Comparison of ENCODE assay signal across 23 cellular contexts in the genomic region with DNA sequence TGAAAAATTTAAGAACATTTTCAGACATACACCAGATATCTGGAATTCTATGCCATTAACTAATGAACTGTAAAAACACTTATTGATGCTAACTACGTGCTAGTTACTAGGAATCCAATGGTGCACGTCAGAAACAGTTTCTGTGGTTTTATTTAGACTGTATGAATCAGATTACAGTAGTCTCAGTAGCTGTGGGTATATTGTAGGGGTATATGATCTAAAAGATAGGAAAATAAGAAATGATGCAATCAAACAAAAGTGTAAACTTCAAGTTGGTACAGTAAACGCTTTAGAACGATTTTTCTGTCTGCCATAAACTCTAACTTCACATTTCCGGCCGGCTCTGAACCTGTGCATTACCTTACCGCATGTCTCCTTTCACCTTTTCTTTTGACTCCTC. TPM values are rescaled to one million over a fixed set of nuclear protein-coding genes. Genes with fewer than 3 reads are reported as not detected.
DNase-seq lines count a peak whose midpoint lies in the region; ATAC-seq, FAIRE-seq and TF ChIP-seq lines count a peak whose summit lies in the region.
"Had no signal": no experiment of that assay in that cellular context is flagged by ENCODE, and none has a peak within 500 bp of the region (broad histone marks: within the 10 kb centered on the region; RNA-seq: fewer than 3 reads in every experiment).

No MANE protein-coding gene starts in this region.

- CTCF ChIA-PET in HepG2 (lab: Yijun Ruan, JAX; ENCODE audit: low intra/inter-chr PET ratio, low total read pairs) (no interaction called here), H1 (lab: Charles Lee; ENCODE audit: partially characterized antibody) (interaction anchor here (0.6 to 1.5 kb wide), 4 partner anchors 51 to 521 kb away, joined by 3 to 5 read pairs (median 4); no protein-coding TSS in a partner anchor)

- TF ChIP-seq POLR2A in HepG2 (IDR thresholded peaks at IDR 0.05; ENCODE audit: insufficient read depth in 1 of 2, low read depth in 2 of 2, low read length in 2 of 2) (no peak), right lobe of liver (IDR thresholded peaks at IDR 0.05) (no peak), H1 (IDR thresholded peaks at IDR 0.05; ENCODE audit: control extremely low read depth in 1 of 2, low read depth in 2 of 2, low read length in 2 of 2) (no peak)

- no peak overlapping the region for H3K4me2 ChIP-seq in HepG2 (ENCODE audit: low read depth, low read length)
- no peak overlapping the region for H3K4me2 ChIP-seq in H1 (ENCODE audit: insufficient read depth in 1 of 2, low read depth in 2 of 2, low read length in 2 of 2)

- in situ Hi-C loops in HepG2 (cut with HindIII; ENCODE audit: extremely low pct_ligation_motif_present, low pct_unique_long_range_greater_than_20kb): no loop called here

- H3K56ac ChIP-seq in H1 (replicated peaks; ENCODE audit: insufficient read length, low read depth, low read length): no peak overlapping the region

- H3K27ac ChIP-seq in HepG2 (ENCODE audit: extremely low read length, insufficient read depth, low read length): no peak overlapping the region
- no peak overlapping the region for H3K27ac ChIP-seq in right lobe of liver
- H3K27ac ChIP-seq in H1 (ENCODE audit: low read depth, low read length): no peak overlapping the region
- peak overlapping the region; percentile 52 for H3K27ac ChIP-seq in rectal smooth muscle tissue (ENCODE audit: low read depth, low read length)
- H3K27ac ChIP-seq: parathyroid adenoma, Peyer's patch had no signal

- no peak overlapping the region for H2BK15ac ChIP-seq in H1 (ENCODE audit: low read length)

- BruUV-seq in HepG2 (replicated peaks; lab: Mats Ljungman, UMichigan): no TSS peak

- peaks cover 23 to 38% of the 10 kb centered on the region in 2 donors for H3K27me3 Mint-ChIP-seq in natural killer cell treated with Interleukin-12 subunit alpha and Interleukin-12 subunit beta and Interleukin-15 and Interleukin-18, amount 100 ng/mL, for 72 hours

- TF ChIP-seq CTCF in HepG2 (CRISPR knock-in tag; IDR thresholded peaks at IDR 0.05) (no peak), right lobe of liver (IDR thresholded peaks at IDR 0.05) (no peak), H1 (IDR thresholded peaks at IDR 0.05; ENCODE audit: control extremely low read depth in 1 of 3, insufficient read depth in 1 of 3, low read depth in 1 of 3, low read length in 3 of 3) (no peak), GM10266 (IDR thresholded peaks at IDR 0.05; ENCODE audit: control insufficient read depth, insufficient read depth, low read depth, missing control alignments) (no peak)

- no peak for ATAC-seq in HepG2
- ATAC-seq in right lobe of liver: no peak
- ATAC-seq in natural killer cell treated with Interleukin-12 subunit alpha and Interleukin-12 subunit beta and Interleukin-15 and Interleukin-18, amount 100 ng/mL, for 72 hours: no peak
- ATAC-seq in HG02973 (IDR thresholded peaks at IDR 0.05; ENCODE audit: unreplicated experiment): no peak
- ATAC-seq: effector memory CD8-positive, alpha-beta T cell; HCT116; naive thymus-derived CD4-positive, alpha-beta T cell had no signal

- POLR2A ChIA-PET in HepG2 (lab: Yijun Ruan, JAX): no interaction called here
- POLR2A ChIA-PET in H1 (lab: Charles Lee; ENCODE audit: partially characterized antibody): no interaction called here

- H3K36me3 Mint-ChIP-seq in natural killer cell treated with Interleukin-12 subunit alpha and Interleukin-12 subunit beta and Interleukin-15 and Interleukin-18, amount 100 ng/mL, for 72 hours: no peaks in the 10 kb centered on the region
- H3K36me3 Mint-ChIP-seq: activated naive CD8-positive, alpha-beta T cell; CD4-positive, CD25-positive, alpha-beta regulatory T cell had no signal

- no peak overlapping the region for H2BK120ac ChIP-seq in H1 (replicated peaks; ENCODE audit: low read depth, low read length)

- FAIRE-seq in HepG2 (lab: Jason Lieb, UNC) (no peak), H1 (lab: Jason Lieb, UNC) (no peak)

- no peak overlapping the region for H2BK20ac ChIP-seq in H1 (ENCODE audit: low read length)

- H4K20me1 ChIP-seq in HepG2 (ENCODE audit: insufficient read depth, low read length) (no peaks in the 10 kb centered on the region), H1 (replicated peaks in 1 of 2; ENCODE audit: control insufficient read depth in 1 of 2, insufficient read depth in 2 of 2, low read length in 2 of 2) (no peaks in the 10 kb centered on the region)

- no peak overlapping the region for H3K9ac ChIP-seq in HepG2 (ENCODE audit: insufficient read depth, low read depth, low read length)
- H3K9ac ChIP-seq in H1 (replicated peaks in 1 of 4; ENCODE audit: extremely low read depth in 1 of 4, low read depth in 3 of 4, low read length in 3 of 4): no peak overlapping the region
- H3K9ac ChIP-seq in rectal smooth muscle tissue (ENCODE audit: low read length): no peak overlapping the region
- H3K9ac ChIP-seq: parathyroid adenoma had no signal

- H3K79me2 ChIP-seq in HepG2 (ENCODE audit: insufficient read depth, low read length): no peaks in the 10 kb centered on the region
- no peaks in the 10 kb centered on the region for H3K79me2 ChIP-seq in H1 (ENCODE audit: control insufficient read depth in 1 of 2, insufficient read depth in 2 of 2, low read length in 2 of 2)
- H3K79me2 ChIP-seq: parathyroid adenoma had no signal

- H3K4me1 Mint-ChIP-seq in natural killer cell treated with Interleukin-12 subunit alpha and Interleukin-12 subunit beta and Interleukin-15 and Interleukin-18, amount 100 ng/mL, for 72 hours (ENCODE audit: low read depth in 2 of 2): no peaks in the 10 kb centered on the region

- no peak overlapping the region for H3K14ac ChIP-seq in H1 (ENCODE audit: insufficient read length)

- no peak overlapping the region for H2BK5ac ChIP-seq in H1 (ENCODE audit: low read depth, low read length)

- no peak overlapping the region for H4K5ac ChIP-seq in H1 (ENCODE audit: insufficient read length, low read depth, low read length)

- peaks cover 0 to 25% of the 10 kb centered on the region in 2 experiments; a peak in 3 of 5 replicates for H3K27me3 ChIP-seq in HepG2 (ENCODE audit: control insufficient read depth in 1 of 2, insufficient read depth in 2 of 2, low read length in 2 of 2)
- no peaks in the 10 kb centered on the region for H3K27me3 ChIP-seq in right lobe of liver
- peaks cover 1 to 32% (median 26%) of the 10 kb centered on the region in 4 experiments for H3K27me3 ChIP-seq in H1 (replicated peaks in 1 of 4; ENCODE audit: control insufficient read depth in 3 of 4, extremely low read depth in 1 of 4, insufficient read depth in 3 of 4, low read length in 3 of 4)
- H3K27me3 ChIP-seq in rectal smooth muscle tissue (ENCODE audit: control insufficient read depth, insufficient read depth, low read length): no peaks in the 10 kb centered on the region
- H3K27me3 ChIP-seq: upper lobe of left lung had no signal

- H2AK5ac ChIP-seq in H1 (ENCODE audit: low read depth, low read length): no peak overlapping the region

- H3K18ac ChIP-seq in H1 (ENCODE audit: extremely low read depth, low read length): no peak overlapping the region

- H3K9me3 ChIP-seq in HepG2 (ENCODE audit: low read length): no peaks in the 10 kb centered on the region
- no peaks in the 10 kb centered on the region for H3K9me3 ChIP-seq in right lobe of liver
- H3K9me3 ChIP-seq in H1 (ENCODE audit: insufficient read depth in 2 of 2, low read depth in 1 of 2, low read length in 1 of 2): no peaks in the 10 kb centered on the region
- H3K9me3 ChIP-seq: Peyer's patch, upper lobe of left lung had no signal

- intact Hi-C loops in HepG2 (cut with micrococcal nuclease; ENCODE audit: unreplicated experiment): no loop called here
- intact Hi-C loops in right lobe of liver (cut with DNase I): no loop called here

- no peaks in the 10 kb centered on the region for H3K9me3 Mint-ChIP-seq in natural killer cell treated with Interleukin-12 subunit alpha and Interleukin-12 subunit beta and Interleukin-15 and Interleukin-18, amount 100 ng/mL, for 72 hours
- H3K9me3 Mint-ChIP-seq: activated CD4-positive, alpha-beta T cell treated with anti-CD3 and anti-CD28 coated beads, Interleukin-2, amount 10 ng/mL, durations not matched to agents 7 days and 5 days; activated T-helper 2 cell treated with anti-CD3 and anti-CD28 coated beads, Interferon-gamma antibody, Interleukin-2, Interleukin-4, amounts not matched to agents 10 μg/mL and 5 μg/mL and 100 μg/mL, durations not matched to agents 14 hours and 24 hours and 36 hours; T-helper 1 cell treated with Interleukin-12 subunit alpha and Interleukin-12 subunit beta and Interleukin-4 antibody, amounts not matched to agents 30 μg/mL and 1 μg/mL, for 36 hours had no signal

- H3K4me3 ChIP-seq in HepG2 (replicated peaks in 1 of 3; ENCODE audit: insufficient read depth in 1 of 3, low read depth in 2 of 3, low read length in 3 of 3) (no peak overlapping the region), right lobe of liver (peak overlapping the region in 1 of 3 donors; percentile 2), H1 (ENCODE audit: extremely low read depth in 1 of 4, insufficient read depth in 2 of 4, low read depth in 3 of 4, low read length in 4 of 4) (no peak overlapping the region), rectal smooth muscle tissue (ENCODE audit: low read length) (peak overlapping the region; percentile 41)

- H3K4me1 ChIP-seq in HepG2 (ENCODE audit: insufficient read depth, low read length): peaks cover 4% of the 10 kb centered on the region; the same call in 1 of the 2 replicates
- H3K4me1 ChIP-seq in right lobe of liver: peaks cover 0 to 11% (median 0%) of the 10 kb centered on the region in 4 donors
- no peaks in the 10 kb centered on the region for H3K4me1 ChIP-seq in H1 (replicated peaks in 1 of 4; ENCODE audit: control insufficient read depth in 3 of 4, insufficient read depth in 4 of 4, low read length in 3 of 4)
- no peaks in the 10 kb centered on the region for H3K4me1 ChIP-seq in rectal smooth muscle tissue (ENCODE audit: control insufficient read depth, insufficient read depth, low read length)
- H3K4me1 ChIP-seq: parathyroid adenoma, upper lobe of left lung had no signal

- no peak for TF ChIP-seq EP300 in HepG2 (IDR thresholded peaks at IDR 0.05; ENCODE audit: low read depth in 2 of 2, low read length in 2 of 2)
- TF ChIP-seq EP300 in HepG2 (CRISPR knock-in tag; IDR thresholded peaks at IDR 0.05; ENCODE audit: borderline replicate concordance): no peak
- TF ChIP-seq EP300 in H1 (IDR thresholded peaks at IDR 0.05; ENCODE audit: borderline replicate concordance in 1 of 2, low read depth in 2 of 2, low read length in 2 of 2): no peak

- WGBS in HepG2 (ENCODE audit: low lambda C conversion rate): 23% methylated on average over 7 of the region's 7 CpGs
- 57% methylated on average over 7 of the region's 7 CpGs for WGBS in right lobe of liver (ENCODE audit: insufficient coverage, low coverage, low lambda C conversion rate, missing lambda C conversion rate)
- WGBS in H1 (ENCODE audit: extremely low coverage in 1 of 2, insufficient coverage in 1 of 2, insufficient read length in 1 of 2, insufficient replicate concordance in 2 of 2, low coverage in 1 of 2, low lambda C conversion rate in 2 of 2, missing lambda C conversion rate in 1 of 2), 2 experiments: 95% methylated on average over 7 of the region's 7 CpGs; no CpG with 5 or more reads in 1 of the 2 experiments

- no peak overlapping the region for H3K27ac Mint-ChIP-seq in natural killer cell treated with Interleukin-12 subunit alpha and Interleukin-12 subunit beta and Interleukin-15 and Interleukin-18, amount 100 ng/mL, for 72 hours
- H3K27ac Mint-ChIP-seq: activated CD4-positive, alpha-beta T cell treated with anti-CD3 and anti-CD28 coated beads, Interleukin-2, amount 10 ng/mL, durations not matched to agents 7 days and 5 days; activated naive CD8-positive, alpha-beta T cell; activated T-helper 2 cell treated with anti-CD3 and anti-CD28 coated beads, Interferon-gamma antibody, Interleukin-2, Interleukin-4, amounts not matched to agents 10 μg/mL and 5 μg/mL and 100 μg/mL, durations not matched to agents 14 hours and 24 hours and 36 hours; CD4-positive, CD25-positive, alpha-beta regulatory T cell; effector memory CD8-positive, alpha-beta T cell; naive thymus-derived CD4-positive, alpha-beta T cell; T-helper 1 cell treated with Interleukin-12 subunit alpha and Interleukin-12 subunit beta and Interleukin-4 antibody, amounts not matched to agents 30 μg/mL and 1 μg/mL, for 36 hours had no signal

- H3K23me2 ChIP-seq in H1 (ENCODE audit: low read depth, low read length): peaks cover 11% of the 10 kb centered on the region; the same call in 1 of the 2 replicates

- no peak overlapping the region for H4K8ac ChIP-seq in H1 (ENCODE audit: extremely low read depth, insufficient read depth, low read length)

- H2BK12ac ChIP-seq in H1 (ENCODE audit: low read depth, low read length): no peak overlapping the region

- no peak overlapping the region for H3K23ac ChIP-seq in H1 (ENCODE audit: insufficient read length)

- H3K4ac ChIP-seq in H1 (replicated peaks; ENCODE audit: insufficient read length, low read depth, low read length): no peak overlapping the region

- H2AFZ ChIP-seq in HepG2 (ENCODE audit: low read length) (no peak overlapping the region), H1 (ENCODE audit: low read length) (peak overlapping the region; percentile 63; the same call in 1 of the 2 replicates)
- H2AFZ ChIP-seq: parathyroid adenoma had no signal

- H3K79me1 ChIP-seq in H1 (ENCODE audit: low read depth, low read length): no peaks in the 10 kb centered on the region

- no peak overlapping the region for H4K91ac ChIP-seq in H1 (replicated peaks; ENCODE audit: insufficient read length, low read length)

- no peak overlapping the region for H3K4me3 Mint-ChIP-seq in natural killer cell treated with Interleukin-12 subunit alpha and Interleukin-12 subunit beta and Interleukin-15 and Interleukin-18, amount 100 ng/mL, for 72 hours
- H3K4me3 Mint-ChIP-seq: activated CD4-positive, alpha-beta T cell treated with anti-CD3 and anti-CD28 coated beads, Interleukin-2, amount 10 ng/mL, durations not matched to agents 7 days and 5 days; activated naive CD8-positive, alpha-beta T cell; CD4-positive, CD25-positive, alpha-beta regulatory T cell; effector memory CD8-positive, alpha-beta T cell; T-helper 1 cell treated with Interleukin-12 subunit alpha and Interleukin-12 subunit beta and Interleukin-4 antibody, amounts not matched to agents 30 μg/mL and 1 μg/mL, for 36 hours had no signal

- H3K36me3 ChIP-seq in HepG2 (replicated peaks in 1 of 2; ENCODE audit: control insufficient read depth in 1 of 2, insufficient read depth in 2 of 2, low read length in 2 of 2) (no peaks in the 10 kb centered on the region), right lobe of liver (no peaks in the 10 kb centered on the region), H1 (ENCODE audit: control insufficient read depth in 2 of 4, insufficient read depth in 4 of 4, low read length in 3 of 4) (no peaks in the 10 kb centered on the region), rectal smooth muscle tissue (ENCODE audit: control insufficient read depth, insufficient read depth, low read length) (no peaks in the 10 kb centered on the region)
- H3K36me3 ChIP-seq: Peyer's patch, upper lobe of left lung had no signal

- TF ChIP-seq RAD21 in HepG2 (CRISPR knock-in tag; IDR thresholded peaks at IDR 0.05) (no peak), H1 (IDR thresholded peaks at IDR 0.05 in 1 of 2, conservative IDR thresholded peaks at IDR 0.05 in 1 of 2; ENCODE audit: low read depth in 2 of 2, low read length in 2 of 2) (no peak)

- no peak for DNase-seq in HepG2 (ENCODE audit: low spot score)
- no peak for DNase-seq in right lobe of liver
- DNase-seq in H1 (ENCODE audit: low read depth in 1 of 2, low spot score in 2 of 2): no peak
- DNase-seq in GM10266 (ENCODE audit: extremely low spot score): no peak
- no peak for DNase-seq in natural killer cell treated with Interleukin-12 subunit alpha and Interleukin-12 subunit beta and Interleukin-15 and Interleukin-18, amount 100 ng/mL, for 72 hours (ENCODE audit: low spot score)
- DNase-seq: activated CD4-positive, alpha-beta T cell treated with anti-CD3 and anti-CD28 coated beads, Interleukin-2, amount 10 ng/mL, durations not matched to agents 7 days and 5 days; CD4-positive, CD25-positive, alpha-beta regulatory T cell; effector memory CD8-positive, alpha-beta T cell; GDM1; MM.1S; naive thymus-derived CD4-positive, alpha-beta T cell; NCI-H1417 treated with DMSO at 0.1 percent for 48 hours; Peyer's patch; stimulated activated CD4-positive, alpha-beta T cell treated with anti-CD3 and anti-CD28 coated beads, Interleukin-2, amount 100 ng/mL, for 48 hours; stimulated activated naive CD4-positive, alpha-beta T cell; upper lobe of left lung had no signal

RNA-seq across cellular contexts. Expression of a gene that starts 2.3 kb away (rescaled TPM):
- total RNA-seq in HepG2 (2016; rRNA removed; fragmentation: Illumina TruSeq; extraction: Trizol) (not detected in 2 replicates), right lobe of liver (10 to 100 TPM; 26.5 to 71.2 (median 37.1) TPM)
- not detected in 2 replicates for total RNA-seq in HepG2 (2016; cell fraction: cytosol; rRNA removed; fragmentation: Illumina TruSeq; extraction: Trizol; ENCODE audit: low read depth)
- not detected in 2 replicates for total RNA-seq in HepG2 (2016; cell fraction: insoluble cytoplasmic fraction; rRNA removed; fragmentation: Illumina TruSeq; extraction: Trizol)
- total RNA-seq in HepG2 (2016; cell fraction: membrane; rRNA removed; fragmentation: Illumina TruSeq; extraction: Trizol): not detected in 2 replicates
- total RNA-seq in HepG2 (2016; cell fraction: nucleus; rRNA removed; fragmentation: Illumina TruSeq; extraction: Trizol): not detected in 2 replicates
- polyA plus RNA-seq in HepG2 (2011; rRNA removed) (not detected in 2 replicates), H1 (2011; rRNA removed) (under 0.01 and 0.02 TPM in 2 replicates)
- not detected in 2 replicates for polyA plus RNA-seq in HepG2 (2011; cell fraction: cytosol; rRNA removed)
- polyA plus RNA-seq in HepG2 (2011; cell fraction: nucleus; rRNA removed): 0.02 TPM in 1 of 2 replicates, not detected in the other
- polyA plus RNA-seq in HepG2 (2012): not detected in 2 replicates
- polyA plus RNA-seq in HepG2 (2016; cell fraction: cytosol; fragmentation: Illumina TruSeq; extraction: Trizol; ENCODE audit: low read depth): not detected in 2 replicates
- not detected in 2 replicates for polyA plus RNA-seq in HepG2 (2016; cell fraction: insoluble cytoplasmic fraction; fragmentation: Illumina TruSeq; extraction: Trizol; ENCODE audit: low read depth)
- polyA plus RNA-seq in HepG2 (2016; cell fraction: membrane; fragmentation: Illumina TruSeq; extraction: Trizol; ENCODE audit: low read depth): not detected in 2 replicates
- not detected in 2 replicates for polyA plus RNA-seq in HepG2 (2016; cell fraction: nucleus; fragmentation: Illumina TruSeq; extraction: Trizol; ENCODE audit: insufficient read depth, low read depth)
- 0.04 and 0.07 TPM in 2 replicates for polyA minus RNA-seq in HepG2 (2011; rRNA and poly(A)+ RNA removed; ENCODE audit: low replicate concordance)
- polyA minus RNA-seq in HepG2 (2011; cell fraction: cytosol; rRNA and poly(A)+ RNA removed): not detected in 2 replicates
- polyA minus RNA-seq in HepG2 (2011; cell fraction: nucleus; rRNA and poly(A)+ RNA removed): 0.12 and 0.26 TPM in 2 replicates
- not detected in 2 replicates for total RNA-seq in H1 (2021; fragmentation: NEBNext Ultra II Directional; extraction: Animal tissue kit (Norgen Biotek cat#: 25700))
- not detected for polyA plus RNA-seq in H1 (2011; cell fraction: cytosol; rRNA removed)
- polyA plus RNA-seq in H1 (2011; cell fraction: nucleus; rRNA removed): not detected
- 0.03 to 0.04 TPM (median 0.03 TPM) in 3 of 4 replicates, not detected in the other for polyA plus RNA-seq in H1 (2012, experiment 1 of 2)
- not detected for polyA plus RNA-seq in H1 (2012, experiment 2 of 2)
- polyA plus RNA-seq in H1 (2013, experiment 1 of 2): 0.04 TPM
- 0.02 TPM for polyA plus RNA-seq in H1 (2013, experiment 2 of 2)
- polyA minus RNA-seq in H1 (2011; rRNA and poly(A)+ RNA removed): 0.02 TPM in 1 of 2 replicates, not detected in the other
- not detected for polyA minus RNA-seq in H1 (2011; cell fraction: cytosol; rRNA and poly(A)+ RNA removed)
- 0.10 TPM for polyA minus RNA-seq in H1 (2011; cell fraction: nucleus; rRNA and poly(A)+ RNA removed)
- not detected for total RNA-seq in natural killer cell treated with Interleukin-12 subunit alpha and Interleukin-12 subunit beta and Interleukin-15 and Interleukin-18, amount 100 ng/mL, for 72 hours
- total RNA-seq: activated CD4-positive, alpha-beta T cell treated with anti-CD3 and anti-CD28 coated beads, Interleukin-2, amount 10 ng/mL, durations not matched to agents 7 days and 5 days; CD4-positive, CD25-positive, alpha-beta regulatory T cell had no signal
- polyA plus RNA-seq: CD4-positive, CD25-positive, alpha-beta regulatory T cell; naive thymus-derived CD4-positive, alpha-beta T cell had no signal

Comparison
In these comparisons a context has a peak if more than half of its experiments do, and no peak if none do; other contexts are left out.
1. RNA of a gene that starts 2.3 kb away (total RNA-seq): 26.5 to 71.2 TPM in right lobe of liver; not detected in natural killer cell treated with Interleukin-12 subunit alpha and Interleukin-12 subunit beta and Interleukin-15 and Interleukin-18, amount 100 ng/mL, for 72 hours, not detected in H1 and not detected in HepG2; every median in the first group is over 10 times any median in the second.